ENCODE assay signal across 1 cellular context in the genomic region with DNA sequence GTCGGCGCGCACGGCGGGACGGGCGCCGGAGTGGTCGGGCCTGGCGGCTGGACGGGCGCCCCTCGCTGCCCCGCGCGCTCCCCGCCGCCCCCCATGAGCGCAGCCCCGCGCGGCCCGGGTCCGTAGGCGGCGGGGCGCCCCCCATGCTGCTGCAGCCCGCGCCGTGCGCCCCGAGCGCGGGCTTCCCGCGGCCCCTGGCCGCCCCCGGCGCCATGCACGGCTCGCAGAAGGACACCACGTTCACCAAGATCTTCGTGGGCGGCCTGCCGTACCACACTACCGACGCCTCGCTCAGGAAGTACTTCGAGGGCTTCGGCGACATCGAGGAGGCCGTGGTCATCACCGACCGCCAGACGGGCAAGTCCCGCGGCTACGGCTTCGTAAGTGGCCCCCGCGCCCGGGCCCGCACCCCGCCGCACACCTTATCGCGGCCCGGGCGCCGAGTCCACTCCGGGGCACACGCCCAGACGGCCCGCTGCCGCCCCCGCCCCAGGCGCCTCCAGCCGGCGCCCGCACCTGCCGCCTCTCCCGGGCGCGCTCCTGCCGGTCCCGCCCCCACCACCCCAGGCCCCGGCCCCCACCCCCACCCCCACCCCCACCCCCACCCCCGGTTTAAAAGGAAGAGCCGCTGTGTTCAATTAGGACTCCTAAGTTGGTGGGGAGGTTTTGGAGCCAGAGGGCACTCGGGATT.
A peak's percentile ranks its signal among the peaks of the same experiment; 100 is the strongest.
TF ChIP-seq lines count a peak whose summit lies in the region.

No MANE protein-coding gene starts in this region.

TF ChIP-seq in K562, 482 proteins besides CTCF, POLR2A, EP300 and RAD21 (continued from another document and continues in another):
- TF ChIP-seq, protein P1, sequence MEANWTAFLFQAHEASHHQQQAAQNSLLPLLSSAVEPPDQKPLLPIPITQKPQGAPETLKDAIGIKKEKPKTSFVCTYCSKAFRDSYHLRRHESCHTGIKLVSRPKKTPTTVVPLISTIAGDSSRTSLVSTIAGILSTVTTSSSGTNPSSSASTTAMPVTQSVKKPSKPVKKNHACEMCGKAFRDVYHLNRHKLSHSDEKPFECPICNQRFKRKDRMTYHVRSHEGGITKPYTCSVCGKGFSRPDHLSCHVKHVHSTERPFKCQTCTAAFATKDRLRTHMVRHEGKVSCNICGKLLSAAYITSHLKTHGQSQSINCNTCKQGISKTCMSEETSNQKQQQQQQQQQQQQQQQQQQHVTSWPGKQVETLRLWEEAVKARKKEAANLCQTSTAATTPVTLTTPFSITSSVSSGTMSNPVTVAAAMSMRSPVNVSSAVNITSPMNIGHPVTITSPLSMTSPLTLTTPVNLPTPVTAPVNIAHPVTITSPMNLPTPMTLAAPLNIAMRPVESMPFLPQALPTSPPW (CRISPR knock-in tag; IDR thresholded peaks at IDR 0.05): peak; percentile 66
- TF ChIP-seq, protein P2, sequence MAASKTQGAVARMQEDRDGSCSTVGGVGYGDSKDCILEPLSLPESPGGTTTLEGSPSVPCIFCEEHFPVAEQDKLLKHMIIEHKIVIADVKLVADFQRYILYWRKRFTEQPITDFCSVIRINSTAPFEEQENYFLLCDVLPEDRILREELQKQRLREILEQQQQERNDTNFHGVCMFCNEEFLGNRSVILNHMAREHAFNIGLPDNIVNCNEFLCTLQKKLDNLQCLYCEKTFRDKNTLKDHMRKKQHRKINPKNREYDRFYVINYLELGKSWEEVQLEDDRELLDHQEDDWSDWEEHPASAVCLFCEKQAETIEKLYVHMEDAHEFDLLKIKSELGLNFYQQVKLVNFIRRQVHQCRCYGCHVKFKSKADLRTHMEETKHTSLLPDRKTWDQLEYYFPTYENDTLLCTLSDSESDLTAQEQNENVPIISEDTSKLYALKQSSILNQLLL (CRISPR knock-in tag; IDR thresholded peaks at IDR 0.05; ENCODE audit: borderline replicate concordance): no peak
- TF ChIP-seq, protein P3, sequence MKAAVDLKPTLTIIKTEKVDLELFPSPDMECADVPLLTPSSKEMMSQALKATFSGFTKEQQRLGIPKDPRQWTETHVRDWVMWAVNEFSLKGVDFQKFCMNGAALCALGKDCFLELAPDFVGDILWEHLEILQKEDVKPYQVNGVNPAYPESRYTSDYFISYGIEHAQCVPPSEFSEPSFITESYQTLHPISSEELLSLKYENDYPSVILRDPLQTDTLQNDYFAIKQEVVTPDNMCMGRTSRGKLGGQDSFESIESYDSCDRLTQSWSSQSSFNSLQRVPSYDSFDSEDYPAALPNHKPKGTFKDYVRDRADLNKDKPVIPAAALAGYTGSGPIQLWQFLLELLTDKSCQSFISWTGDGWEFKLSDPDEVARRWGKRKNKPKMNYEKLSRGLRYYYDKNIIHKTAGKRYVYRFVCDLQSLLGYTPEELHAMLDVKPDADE (conservative IDR thresholded peaks at IDR 0.05; ENCODE audit: control insufficient read depth, low read depth, low read length): 0 out of 2 replicates have a peak, but pooled peaks have one; percentile 35
- TF ChIP-seq MAZ (CRISPR knock-in tag; conservative IDR thresholded peaks at IDR 0.05 in 1 of 2, IDR thresholded peaks at IDR 0.05 in 1 of 2) (peak in 1 of 2 experiments; percentile 38; a peak in 1 of 4 replicates), GATAD2A (IDR thresholded peaks at IDR 0.05) (no peak), BCL6 (CRISPR knock-in tag; IDR thresholded peaks at IDR 0.05) (no peak), XRCC5 (IDR thresholded peaks at IDR 0.05; ENCODE audit: low read depth, low read length) (no peak), TARDBP (IDR thresholded peaks at IDR 0.05) (no peak), CTBP1 (IDR thresholded peaks at IDR 0.05; ENCODE audit: borderline replicate concordance) (peak; percentile 51; the same call in 1 of the 2 replicates), KAT8 (IDR thresholded peaks at IDR 0.05; ENCODE audit: low read depth) (no peak), KDM4B (IDR thresholded peaks at IDR 0.05; ENCODE audit: borderline replicate concordance in 2 of 2, low read depth in 1 of 2) (no peak), MYNN (IDR thresholded peaks at IDR 0.05) (peak; percentile 97), MYNN (CRISPR knock-in tag; IDR thresholded peaks at IDR 0.05) (no peak; the same call in 1 of the 2 replicates), TAF1 (IDR thresholded peaks at IDR 0.05; ENCODE audit: control insufficient read depth, extremely low read depth, insufficient read depth, low read length, severe bottlenecking) (no peak), RHOXF2B (CRISPR knock-in tag; conservative IDR thresholded peaks at IDR 0.05) (no peak), CHD1 (IDR thresholded peaks at IDR 0.05; ENCODE audit: low read length) (peak; percentile 71), MYC (IDR thresholded peaks at IDR 0.05; ENCODE audit: low read depth, low read length) (no peak), MYC (CRISPR knock-in tag; IDR thresholded peaks at IDR 0.05; ENCODE audit: borderline replicate concordance, low read depth) (no peak), ZNF239 (CRISPR knock-in tag; IDR thresholded peaks at IDR 0.05) (no peak), CCNT2 (IDR thresholded peaks at IDR 0.05; ENCODE audit: borderline replicate concordance, extremely low read depth, insufficient read length, low read depth, low read length) (peak; percentile 73), NFIC (IDR thresholded peaks at IDR 0.05) (0 out of 2 replicates have a peak, but pooled peaks have one; percentile 11), NONO (IDR thresholded peaks at IDR 0.05; ENCODE audit: low read depth in 2 of 2, low read length in 1 of 2) (peak in 1 of 2 experiments; percentile 44; a peak in 1 of 4 replicates), CCAR2 (IDR thresholded peaks at IDR 0.05; ENCODE audit: low read depth, low read length) (no peak), HSF4 (CRISPR knock-in tag; IDR thresholded peaks at IDR 0.05; ENCODE audit: borderline replicate concordance) (no peak), CEBPB (tag; IDR thresholded peaks at IDR 0.05) (no peak), ZNF77 (CRISPR knock-in tag; IDR thresholded peaks at IDR 0.05) (no peak), MXI1 (IDR thresholded peaks at IDR 0.05; ENCODE audit: low read depth, low read length) (no peak), SIX5 (IDR thresholded peaks at IDR 0.05; ENCODE audit: borderline replicate concordance in 1 of 2, insufficient read depth in 1 of 2, low read depth in 1 of 2, low read length in 2 of 2) (no peak), CBFA2T2 (conservative IDR thresholded peaks at IDR 0.05) (no peak), SMARCE1 (IDR thresholded peaks at IDR 0.05) (no peak), ZKSCAN1 (IDR thresholded peaks at IDR 0.05; ENCODE audit: low read depth, low read length) (no peak), PHF8 (IDR thresholded peaks at IDR 0.05; ENCODE audit: borderline replicate concordance, low read length) (peak; percentile 20; the same call in 1 of the 2 replicates), ZNF184 (CRISPR knock-in tag; IDR thresholded peaks at IDR 0.05) (no peak), POLR2G (IDR thresholded peaks at IDR 0.05; ENCODE audit: low read depth, low read length) (peak; percentile 75; the same call in 1 of the 2 replicates), SMAD4 (CRISPR knock-in tag; conservative IDR thresholded peaks at IDR 0.05) (peak; percentile 84), NFXL1 (CRISPR knock-in tag; IDR thresholded peaks at IDR 0.05) (no peak), NR4A1 (CRISPR knock-in tag; IDR thresholded peaks at IDR 0.05) (no peak), NR4A1 (tag; IDR thresholded peaks at IDR 0.05) (no peak), ZBTB8A (IDR thresholded peaks at IDR 0.05; ENCODE audit: partially characterized antibody) (no peak), CXXC5 (CRISPR knock-in tag; IDR thresholded peaks at IDR 0.05) (peak; percentile 69), MCM3 (IDR thresholded peaks at IDR 0.05) (no peak), NR3C1 (CRISPR knock-in tag; IDR thresholded peaks at IDR 0.05) (no peak), ZNF121 (CRISPR knock-in tag; conservative IDR thresholded peaks at IDR 0.05) (no peak), NR1H2 (CRISPR knock-in tag; IDR thresholded peaks at IDR 0.05) (no peak)
- TF ChIP-seq, protein P4, sequence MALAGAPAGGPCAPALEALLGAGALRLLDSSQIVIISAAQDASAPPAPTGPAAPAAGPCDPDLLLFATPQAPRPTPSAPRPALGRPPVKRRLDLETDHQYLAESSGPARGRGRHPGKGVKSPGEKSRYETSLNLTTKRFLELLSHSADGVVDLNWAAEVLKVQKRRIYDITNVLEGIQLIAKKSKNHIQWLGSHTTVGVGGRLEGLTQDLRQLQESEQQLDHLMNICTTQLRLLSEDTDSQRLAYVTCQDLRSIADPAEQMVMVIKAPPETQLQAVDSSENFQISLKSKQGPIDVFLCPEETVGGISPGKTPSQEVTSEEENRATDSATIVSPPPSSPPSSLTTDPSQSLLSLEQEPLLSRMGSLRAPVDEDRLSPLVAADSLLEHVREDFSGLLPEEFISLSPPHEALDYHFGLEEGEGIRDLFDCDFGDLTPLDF (CRISPR knock-in tag; IDR thresholded peaks at IDR 0.05): no peak
- TF ChIP-seq, protein P5, sequence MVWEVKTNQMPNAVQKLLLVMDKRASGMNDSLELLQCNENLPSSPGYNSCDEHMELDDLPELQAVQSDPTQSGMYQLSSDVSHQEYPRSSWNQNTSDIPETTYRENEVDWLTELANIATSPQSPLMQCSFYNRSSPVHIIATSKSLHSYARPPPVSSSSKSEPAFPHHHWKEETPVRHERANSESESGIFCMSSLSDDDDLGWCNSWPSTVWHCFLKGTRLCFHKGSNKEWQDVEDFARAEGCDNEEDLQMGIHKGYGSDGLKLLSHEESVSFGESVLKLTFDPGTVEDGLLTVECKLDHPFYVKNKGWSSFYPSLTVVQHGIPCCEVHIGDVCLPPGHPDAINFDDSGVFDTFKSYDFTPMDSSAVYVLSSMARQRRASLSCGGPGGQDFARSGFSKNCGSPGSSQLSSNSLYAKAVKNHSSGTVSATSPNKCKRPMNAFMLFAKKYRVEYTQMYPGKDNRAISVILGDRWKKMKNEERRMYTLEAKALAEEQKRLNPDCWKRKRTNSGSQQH (CRISPR knock-in tag; IDR thresholded peaks at IDR 0.05): no peak
- TF ChIP-seq, protein P6, sequence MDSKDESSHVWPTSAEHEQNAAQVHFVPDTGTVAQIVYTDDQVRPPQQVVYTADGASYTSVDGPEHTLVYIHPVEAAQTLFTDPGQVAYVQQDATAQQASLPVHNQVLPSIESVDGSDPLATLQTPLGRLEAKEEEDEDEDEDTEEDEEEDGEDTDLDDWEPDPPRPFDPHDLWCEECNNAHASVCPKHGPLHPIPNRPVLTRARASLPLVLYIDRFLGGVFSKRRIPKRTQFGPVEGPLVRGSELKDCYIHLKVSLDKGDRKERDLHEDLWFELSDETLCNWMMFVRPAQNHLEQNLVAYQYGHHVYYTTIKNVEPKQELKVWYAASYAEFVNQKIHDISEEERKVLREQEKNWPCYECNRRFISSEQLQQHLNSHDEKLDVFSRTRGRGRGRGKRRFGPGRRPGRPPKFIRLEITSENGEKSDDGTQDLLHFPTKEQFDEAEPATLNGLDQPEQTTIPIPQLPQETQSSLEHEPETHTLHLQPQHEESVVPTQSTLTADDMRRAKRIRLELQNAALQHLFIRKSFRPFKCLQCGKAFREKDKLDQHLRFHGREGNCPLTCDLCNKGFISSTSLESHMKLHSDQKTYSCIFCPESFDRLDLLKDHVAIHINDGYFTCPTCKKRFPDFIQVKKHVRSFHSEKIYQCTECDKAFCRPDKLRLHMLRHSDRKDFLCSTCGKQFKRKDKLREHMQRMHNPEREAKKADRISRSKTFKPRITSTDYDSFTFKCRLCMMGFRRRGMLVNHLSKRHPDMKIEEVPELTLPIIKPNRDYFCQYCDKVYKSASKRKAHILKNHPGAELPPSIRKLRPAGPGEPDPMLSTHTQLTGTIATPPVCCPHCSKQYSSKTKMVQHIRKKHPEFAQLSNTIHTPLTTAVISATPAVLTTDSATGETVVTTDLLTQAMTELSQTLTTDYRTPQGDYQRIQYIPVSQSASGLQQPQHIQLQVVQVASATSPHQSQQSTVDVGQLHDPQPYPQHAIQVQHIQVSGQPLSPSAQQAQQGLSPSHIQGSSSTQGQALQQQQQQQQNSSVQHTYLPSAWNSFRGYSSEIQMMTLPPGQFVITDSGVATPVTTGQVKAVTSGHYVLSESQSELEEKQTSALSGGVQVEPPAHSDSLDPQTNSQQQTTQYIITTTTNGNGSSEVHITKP (IDR thresholded peaks at IDR 0.05; ENCODE audit: partially characterized antibody): no peak
- TF ChIP-seq, protein P7, sequence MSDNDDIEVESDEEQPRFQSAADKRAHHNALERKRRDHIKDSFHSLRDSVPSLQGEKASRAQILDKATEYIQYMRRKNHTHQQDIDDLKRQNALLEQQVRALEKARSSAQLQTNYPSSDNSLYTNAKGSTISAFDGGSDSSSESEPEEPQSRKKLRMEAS (CRISPR knock-in tag; IDR thresholded peaks at IDR 0.05): no peak
- TF ChIP-seq, protein P8, sequence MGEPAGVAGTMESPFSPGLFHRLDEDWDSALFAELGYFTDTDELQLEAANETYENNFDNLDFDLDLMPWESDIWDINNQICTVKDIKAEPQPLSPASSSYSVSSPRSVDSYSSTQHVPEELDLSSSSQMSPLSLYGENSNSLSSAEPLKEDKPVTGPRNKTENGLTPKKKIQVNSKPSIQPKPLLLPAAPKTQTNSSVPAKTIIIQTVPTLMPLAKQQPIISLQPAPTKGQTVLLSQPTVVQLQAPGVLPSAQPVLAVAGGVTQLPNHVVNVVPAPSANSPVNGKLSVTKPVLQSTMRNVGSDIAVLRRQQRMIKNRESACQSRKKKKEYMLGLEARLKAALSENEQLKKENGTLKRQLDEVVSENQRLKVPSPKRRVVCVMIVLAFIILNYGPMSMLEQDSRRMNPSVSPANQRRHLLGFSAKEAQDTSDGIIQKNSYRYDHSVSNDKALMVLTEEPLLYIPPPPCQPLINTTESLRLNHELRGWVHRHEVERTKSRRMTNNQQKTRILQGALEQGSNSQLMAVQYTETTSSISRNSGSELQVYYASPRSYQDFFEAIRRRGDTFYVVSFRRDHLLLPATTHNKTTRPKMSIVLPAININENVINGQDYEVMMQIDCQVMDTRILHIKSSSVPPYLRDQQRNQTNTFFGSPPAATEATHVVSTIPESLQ (CRISPR knock-in tag; IDR thresholded peaks at IDR 0.05): no peak
- TF ChIP-seq, protein P9, sequence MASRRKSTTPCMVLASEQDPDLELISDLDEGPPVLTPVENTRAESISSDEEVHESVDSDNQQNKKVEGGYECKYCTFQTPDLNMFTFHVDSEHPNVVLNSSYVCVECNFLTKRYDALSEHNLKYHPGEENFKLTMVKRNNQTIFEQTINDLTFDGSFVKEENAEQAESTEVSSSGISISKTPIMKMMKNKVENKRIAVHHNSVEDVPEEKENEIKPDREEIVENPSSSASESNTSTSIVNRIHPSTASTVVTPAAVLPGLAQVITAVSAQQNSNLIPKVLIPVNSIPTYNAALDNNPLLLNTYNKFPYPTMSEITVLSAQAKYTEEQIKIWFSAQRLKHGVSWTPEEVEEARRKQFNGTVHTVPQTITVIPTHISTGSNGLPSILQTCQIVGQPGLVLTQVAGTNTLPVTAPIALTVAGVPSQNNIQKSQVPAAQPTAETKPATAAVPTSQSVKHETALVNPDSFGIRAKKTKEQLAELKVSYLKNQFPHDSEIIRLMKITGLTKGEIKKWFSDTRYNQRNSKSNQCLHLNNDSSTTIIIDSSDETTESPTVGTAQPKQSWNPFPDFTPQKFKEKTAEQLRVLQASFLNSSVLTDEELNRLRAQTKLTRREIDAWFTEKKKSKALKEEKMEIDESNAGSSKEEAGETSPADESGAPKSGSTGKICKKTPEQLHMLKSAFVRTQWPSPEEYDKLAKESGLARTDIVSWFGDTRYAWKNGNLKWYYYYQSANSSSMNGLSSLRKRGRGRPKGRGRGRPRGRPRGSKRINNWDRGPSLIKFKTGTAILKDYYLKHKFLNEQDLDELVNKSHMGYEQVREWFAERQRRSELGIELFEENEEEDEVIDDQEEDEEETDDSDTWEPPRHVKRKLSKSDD (conservative IDR thresholded peaks at IDR 0.05; ENCODE audit: low read length): no peak
- TF ChIP-seq, protein P10, sequence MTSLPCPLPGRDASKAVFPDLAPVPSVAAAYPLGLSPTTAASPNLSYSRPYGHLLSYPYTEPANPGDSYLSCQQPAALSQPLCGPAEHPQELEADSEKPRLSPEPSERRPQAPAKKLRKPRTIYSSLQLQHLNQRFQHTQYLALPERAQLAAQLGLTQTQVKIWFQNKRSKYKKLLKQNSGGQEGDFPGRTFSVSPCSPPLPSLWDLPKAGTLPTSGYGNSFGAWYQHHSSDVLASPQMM (CRISPR knock-in tag; IDR thresholded peaks at IDR 0.05): no peak
